Comparison of ENCODE assay signal across 15 cellular contexts in the genomic region with DNA sequence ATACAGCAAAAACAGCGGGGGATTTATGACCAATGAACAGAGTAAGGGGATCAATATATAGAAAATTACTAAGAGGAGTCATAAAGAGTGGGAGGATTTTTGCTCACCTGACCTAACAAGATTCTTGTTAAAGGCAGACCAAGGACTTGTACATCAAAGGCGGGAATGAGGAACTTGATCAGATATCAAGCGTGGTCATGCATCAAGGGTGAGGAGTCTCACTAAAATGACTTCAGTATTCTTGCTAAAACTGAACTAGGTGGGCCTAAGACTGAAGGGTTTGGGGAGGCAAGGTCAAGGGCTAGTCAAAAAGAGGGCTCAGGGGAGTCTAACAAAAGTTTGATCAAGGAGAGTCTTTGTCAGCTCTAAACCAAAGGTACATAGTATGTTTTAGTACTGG. TPM values are rescaled to one million over a fixed set of nuclear protein-coding genes. Genes with fewer than 3 reads are reported as not detected.
A peak's percentile ranks its signal among the peaks of the same experiment; 100 is the strongest.
DNase-seq lines count a peak whose midpoint lies in the region; ATAC-seq, FAIRE-seq and TF ChIP-seq lines count a peak whose summit lies in the region.
"Had no signal": no experiment of that assay in that cellular context is flagged by ENCODE, and none has a peak within 500 bp of the region (broad histone marks: within the 10 kb centered on the region; RNA-seq: fewer than 3 reads in every experiment).

No MANE protein-coding gene starts in this region.

- H3K27ac Mint-ChIP-seq in activated naive CD8-positive, alpha-beta T cell = no peak overlapping the region
- no peak overlapping the region for H3K27ac Mint-ChIP-seq in activated naive CD8-positive, alpha-beta T cell treated with anti-CD3 and anti-CD28 coated beads for 36 hours
- H3K27ac Mint-ChIP-seq in stimulated activated memory B cell treated with anti-CD40 and anti-IgM and Interleukin-4, amounts not matched to agents 10 μg/mL and 1 μg/mL and 100 μg/mL, for 72 hours = no peak overlapping the region
- H3K27ac Mint-ChIP-seq: activated T-helper 2 cell treated with anti-CD3 and anti-CD28 coated beads, Interferon-gamma antibody, Interleukin-2, Interleukin-4, amounts not matched to agents 10 μg/mL and 5 μg/mL and 100 μg/mL, durations not matched to agents 14 hours and 24 hours and 36 hours had no signal

- no peak overlapping the region; the same call in 1 of the 2 replicates for H2AFZ ChIP-seq in K562 (ENCODE audit: low read depth, low read length)
- no peak overlapping the region for H2AFZ ChIP-seq in smooth muscle cell (ENCODE audit: low read depth)

- ATAC-seq in K562 = no peak
- ATAC-seq in stimulated activated memory B cell treated with anti-CD40 and anti-IgM and Interleukin-4, amounts not matched to agents 10 μg/mL and 1 μg/mL and 100 μg/mL, for 72 hours = peak; percentile 47
- ATAC-seq in GM19463 (IDR thresholded peaks at IDR 0.05; ENCODE audit: unreplicated experiment) = no peak
- ATAC-seq: stimulated activated effector memory CD8-positive, alpha-beta T cell treated with anti-CD3 and anti-CD28 coated beads, Interleukin-12 subunit alpha, Interleukin-12 subunit beta, amount 100 ng/mL, for 72 hours had no signal

- CTCF ChIA-PET in K562 (lab: Yijun Ruan, JAX; ENCODE audit: low intra/inter-chr PET ratio) = no interaction called here

- H4K20me1 ChIP-seq in K562 (replicated peaks; ENCODE audit: control insufficient read depth, insufficient read depth, low read length) = no peaks in the 10 kb centered on the region
- peaks cover 12% of the 10 kb centered on the region for H4K20me1 ChIP-seq in smooth muscle cell (ENCODE audit: low read depth)

- intact Hi-C loops in K562 (cut with micrococcal nuclease) = no loop called here

- peaks cover 10% of the 10 kb centered on the region for H3F3A ChIP-seq in smooth muscle cell (ENCODE audit: low read depth)

- BruUV-seq in K562 (replicated peaks; lab: Mats Ljungman, UMichigan) = no TSS peak

- H3K9me3 ChIP-seq in K562 (replicated peaks; ENCODE audit: control insufficient read depth, insufficient read depth, low read depth, low read length) (no peaks in the 10 kb centered on the region), smooth muscle cell (replicated peaks; ENCODE audit: low read depth) (no peaks in the 10 kb centered on the region)

- H3K27me3 ChIP-seq in K562 (ENCODE audit: control insufficient read depth in 2 of 2, insufficient read depth in 2 of 2, low read length in 2 of 2) (no peaks in the 10 kb centered on the region), smooth muscle cell (ENCODE audit: low read depth) (no peaks in the 10 kb centered on the region)

- H3K27ac ChIP-seq in K562 (ENCODE audit: extremely low read depth, low read depth, low read length) (no peak overlapping the region; the same call in 2 of the 3 replicates), smooth muscle cell (ENCODE audit: low read depth) (no peak overlapping the region)

- DNase-seq in activated naive CD8-positive, alpha-beta T cell treated with anti-CD3 and anti-CD28 coated beads for 36 hours = no peak
- DNase-seq in NB4 (ENCODE audit: low read depth) (peak; percentile 48), K562 (ENCODE audit: extremely low read depth in 1 of 4, low spot score in 3 of 4) (peak in 2 of 4 experiments; percentile 27 to 61), SIG-M5 treated with dmso at 0.1 percent for 504 hours (lab: John Stamatoyannopoulos, UW; ENCODE audit: unreplicated experiment) (no peak), smooth muscle cell (lab: John Stamatoyannopoulos, UW; ENCODE audit: unreplicated experiment) (no peak)
- DNase-seq: kidney; NCI-H526; stimulated activated CD4-positive, alpha-beta T cell treated with anti-CD3 and anti-CD28 coated beads, Interleukin-2, amount 100 ng/mL, for 48 hours had no signal

- H3K27me3 Mint-ChIP-seq in activated naive CD8-positive, alpha-beta T cell = no peaks in the 10 kb centered on the region
- peaks cover 3% of the 10 kb centered on the region for H3K27me3 Mint-ChIP-seq in activated naive CD8-positive, alpha-beta T cell treated with anti-CD3 and anti-CD28 coated beads for 36 hours
- H3K27me3 Mint-ChIP-seq in stimulated activated memory B cell treated with anti-CD40 and anti-IgM and Interleukin-4, amounts not matched to agents 10 μg/mL and 1 μg/mL and 100 μg/mL, for 72 hours = no peaks in the 10 kb centered on the region

- peak; percentile 46 for FAIRE-seq in K562 (lab: Jason Lieb, UNC)
- FAIRE-seq: bronchial epithelial cell, GM12891, kidney had no signal

- H3K4me3 ChIP-seq in NB4 (ENCODE audit: low read depth, low read length) (no peak overlapping the region), K562 (peak overlapping the region; percentile 71; the same call in 1 of the 2 replicates), smooth muscle cell (no peak overlapping the region)

- in situ Hi-C loops in K562 (cut with MboI) = no loop called here

- no peak for TF ChIP-seq EP300 in K562 (IDR thresholded peaks at IDR 0.05; ENCODE audit: low read length)

- H3K4me3 Mint-ChIP-seq in activated naive CD8-positive, alpha-beta T cell = peak overlapping the region; percentile 82
- H3K4me3 Mint-ChIP-seq in activated naive CD8-positive, alpha-beta T cell treated with anti-CD3 and anti-CD28 coated beads for 36 hours = no peak overlapping the region
- H3K4me3 Mint-ChIP-seq in stimulated activated memory B cell treated with anti-CD40 and anti-IgM and Interleukin-4, amounts not matched to agents 10 μg/mL and 1 μg/mL and 100 μg/mL, for 72 hours = no peak overlapping the region

- TF ChIP-seq CTCF in NB4 (IDR thresholded peaks at IDR 0.05; ENCODE audit: low read depth, low read length) (no peak), K562 (IDR thresholded peaks at IDR 0.05 in 2 of 3, conservative IDR thresholded peaks at IDR 0.05 in 1 of 3; ENCODE audit: insufficient read depth in 2 of 3, low read depth in 1 of 3, low read length in 3 of 3) (no peak), smooth muscle cell (IDR thresholded peaks at IDR 0.05; ENCODE audit: borderline replicate concordance, insufficient read depth, poor library complexity, severe bottlenecking) (no peak)

- H3K4me1 Mint-ChIP-seq in activated naive CD8-positive, alpha-beta T cell (ENCODE audit: low read depth) = peaks cover 55% of the 10 kb centered on the region
- peaks cover 46% of the 10 kb centered on the region for H3K4me1 Mint-ChIP-seq in activated naive CD8-positive, alpha-beta T cell treated with anti-CD3 and anti-CD28 coated beads for 36 hours
- peaks cover 37% of the 10 kb centered on the region for H3K4me1 Mint-ChIP-seq in stimulated activated memory B cell treated with anti-CD40 and anti-IgM and Interleukin-4, amounts not matched to agents 10 μg/mL and 1 μg/mL and 100 μg/mL, for 72 hours

- POLR2A ChIA-PET in K562 (lab: Yijun Ruan, JAX) = interaction anchor here (3.9 to 7.3 kb wide), 3 partner anchors 13 to 20 kb away, joined by 30 to 104 read pairs (median 87); no protein-coding TSS in a partner anchor

- peak in 1 of 2 experiments; percentile 6; a peak in 1 of 4 replicates for TF ChIP-seq RAD21 in K562 (CRISPR knock-in tag; conservative IDR thresholded peaks at IDR 0.05 in 1 of 2, IDR thresholded peaks at IDR 0.05 in 1 of 2)

- H3K9me1 ChIP-seq in K562 (ENCODE audit: control insufficient read depth, insufficient read depth, low read length) = no peaks in the 10 kb centered on the region

- TF ChIP-seq POLR2A in NB4 (IDR thresholded peaks at IDR 0.05; ENCODE audit: extremely low read depth, insufficient read length) = no peak
- TF ChIP-seq POLR2A in K562 (conservative IDR thresholded peaks at IDR 0.05) = no peak

- peaks cover 18 to 42% of the 10 kb centered on the region in 2 experiments for H3K4me1 ChIP-seq in K562 (replicated peaks in 1 of 2; ENCODE audit: control insufficient read depth in 2 of 2, insufficient read depth in 2 of 2, low read length in 2 of 2)
- H3K4me1 ChIP-seq in smooth muscle cell (ENCODE audit: low read depth) = peaks cover 3% of the 10 kb centered on the region

- peaks cover 12% of the 10 kb centered on the region for H3K36me3 Mint-ChIP-seq in activated naive CD8-positive, alpha-beta T cell
- peaks cover 40% of the 10 kb centered on the region for H3K36me3 Mint-ChIP-seq in activated naive CD8-positive, alpha-beta T cell treated with anti-CD3 and anti-CD28 coated beads for 36 hours
- H3K36me3 Mint-ChIP-seq in stimulated activated memory B cell treated with anti-CD40 and anti-IgM and Interleukin-4, amounts not matched to agents 10 μg/mL and 1 μg/mL and 100 μg/mL, for 72 hours = no peaks in the 10 kb centered on the region

- H3K9ac ChIP-seq in K562 (ENCODE audit: insufficient read depth in 1 of 2, low read depth in 2 of 2, low read length in 2 of 2) (peak overlapping the region in 1 of 2 experiments; percentile 87; a peak in 1 of 4 replicates), smooth muscle cell (ENCODE audit: low read depth) (no peak overlapping the region)

- H3K36me3 ChIP-seq in K562 (ENCODE audit: control insufficient read depth, insufficient read depth, low read length) (peaks cover 28% of the 10 kb centered on the region), smooth muscle cell (ENCODE audit: low read depth) (no peaks in the 10 kb centered on the region)

- WGBS in K562 (ENCODE audit: insufficient coverage, low coverage, missing lambda C conversion rate) = 27% methylated on average over 3 of the region's 3 CpGs
- 94% methylated on average over 3 of the region's 3 CpGs for WGBS in smooth muscle cell (ENCODE audit: low lambda C conversion rate)

- H3K79me2 ChIP-seq in K562 (ENCODE audit: control insufficient read depth, insufficient read depth, low read length) = peaks cover 56% of the 10 kb centered on the region
- peaks cover 52% of the 10 kb centered on the region for H3K79me2 ChIP-seq in smooth muscle cell (ENCODE audit: low read depth)

- H3K9me3 Mint-ChIP-seq in activated naive CD8-positive, alpha-beta T cell (ENCODE audit: low read depth) = no peaks in the 10 kb centered on the region
- H3K9me3 Mint-ChIP-seq in activated naive CD8-positive, alpha-beta T cell treated with anti-CD3 and anti-CD28 coated beads for 36 hours = no peaks in the 10 kb centered on the region
- H3K9me3 Mint-ChIP-seq in stimulated activated memory B cell treated with anti-CD40 and anti-IgM and Interleukin-4, amounts not matched to agents 10 μg/mL and 1 μg/mL and 100 μg/mL, for 72 hours = no peaks in the 10 kb centered on the region
- H3K9me3 Mint-ChIP-seq: activated T-helper 2 cell treated with anti-CD3 and anti-CD28 coated beads, Interferon-gamma antibody, Interleukin-2, Interleukin-4, amounts not matched to agents 10 μg/mL and 5 μg/mL and 100 μg/mL, durations not matched to agents 14 hours and 24 hours and 36 hours; stimulated activated effector memory CD8-positive, alpha-beta T cell treated with anti-CD3 and anti-CD28 coated beads, Interleukin-12 subunit alpha, Interleukin-12 subunit beta, amount 100 ng/mL, for 72 hours had no signal

- H3K4me2 ChIP-seq in K562 (ENCODE audit: insufficient read depth, low read length) (peak overlapping the region; percentile 85), smooth muscle cell (no peak overlapping the region)

RNA-seq across cellular contexts. Expression of a gene that starts 2.1 kb away (rescaled TPM):
- total RNA-seq in activated naive CD8-positive, alpha-beta T cell treated with anti-CD3 and anti-CD28 coated beads for 36 hours = 10 to 100 TPM; 66.1 to 66.4 TPM
- 194 and 432 TPM in 2 replicates for total RNA-seq in K562 (2011; cell fraction: chromatin; rRNA removed; ENCODE audit: low replicate concordance)
- 231 and 262 TPM in 2 replicates for total RNA-seq in K562 (2011; cell fraction: nucleolus; rRNA removed)
- total RNA-seq in K562 (2011; cell fraction: nucleoplasm; rRNA removed) = 196 and 201 TPM in 2 replicates
- total RNA-seq in K562 (2014; rRNA removed) (46.5 and 75.8 TPM in 2 replicates), K562 (2014; rRNA removed; fragmentation: Illumina TruSeq; extraction: Trizol) (32.1 and 46.8 TPM in 2 replicates), K562 (2015; rRNA removed; fragmentation: Illumina TruSeq; extraction: Trizol) (49.5 and 50.8 TPM in 2 replicates), K562 (2021) (93.9 and 101 TPM in 2 replicates), smooth muscle cell (36.9 and 40.4 TPM in 2 replicates)
- polyA plus RNA-seq in K562 (2011; rRNA removed) (50.2 and 86.0 TPM in 2 replicates), K562 (2014; fragmentation: Illumina TruSeq; extraction: Trizol) (101 and 105 TPM in 2 replicates), K562 (2014; fragmentation: Nextera tagmentation; extraction: Ambion mirVana) (10 to 100 TPM; 16.7 to 39.6 TPM), K562 (2014; rRNA removed) (72.0 and 92.8 TPM in 2 replicates), smooth muscle cell (56.8 and 60.6 TPM in 2 replicates)
- polyA plus RNA-seq in K562 (2011; cell fraction: cytosol; rRNA removed) = 55.2 and 72.8 TPM in 2 replicates
- 327 and 544 TPM in 2 replicates for polyA plus RNA-seq in K562 (2011; cell fraction: nucleus; rRNA removed)
- 78.3 and 153 TPM in 2 replicates for polyA plus RNA-seq in K562 (2012)
- polyA minus RNA-seq in K562 (2011; rRNA and poly(A)+ RNA removed) = 34.4 and 47.1 TPM in 2 replicates
- polyA minus RNA-seq in K562 (2011; cell fraction: cytosol; rRNA and poly(A)+ RNA removed) = 65.8 and 66.5 TPM in 2 replicates
- 127 and 129 TPM in 2 replicates for polyA minus RNA-seq in K562 (2011; cell fraction: nucleus; rRNA and poly(A)+ RNA removed)

RNA-seq across cellular contexts. Expression of a gene that starts 30.4 kb away (rescaled TPM):
- 10 to 100 TPM; 23.8 to 26.2 TPM for total RNA-seq in activated naive CD8-positive, alpha-beta T cell treated with anti-CD3 and anti-CD28 coated beads for 36 hours
- 107 and 260 TPM in 2 replicates for total RNA-seq in K562 (2011; cell fraction: chromatin; rRNA removed; ENCODE audit: low replicate concordance)
- 237 and 244 TPM in 2 replicates for total RNA-seq in K562 (2011; cell fraction: nucleolus; rRNA removed)
- total RNA-seq in K562 (2011; cell fraction: nucleoplasm; rRNA removed) = 195 and 210 TPM in 2 replicates
- total RNA-seq in K562 (2014; rRNA removed) (275 and 287 TPM in 2 replicates), K562 (2014; rRNA removed; fragmentation: Illumina TruSeq; extraction: Trizol) (131 and 169 TPM in 2 replicates), K562 (2015; rRNA removed; fragmentation: Illumina TruSeq; extraction: Trizol) (200 and 204 TPM in 2 replicates), K562 (2021) (186 and 203 TPM in 2 replicates), smooth muscle cell (270 and 303 TPM in 2 replicates)
- polyA plus RNA-seq in K562 (2011; rRNA removed) (364 and 370 TPM in 2 replicates), K562 (2014; fragmentation: Illumina TruSeq; extraction: Trizol) (336 and 344 TPM in 2 replicates), K562 (2014; fragmentation: Nextera tagmentation; extraction: Ambion mirVana) (10 to 100 TPM; 35.2 to 82.7 TPM), K562 (2014; rRNA removed) (248 and 267 TPM in 2 replicates), smooth muscle cell (518 and 596 TPM in 2 replicates)
- polyA plus RNA-seq in K562 (2011; cell fraction: cytosol; rRNA removed) = 478 and 580 TPM in 2 replicates
- 338 and 429 TPM in 2 replicates for polyA plus RNA-seq in K562 (2011; cell fraction: nucleus; rRNA removed)
- 332 and 339 TPM in 2 replicates for polyA plus RNA-seq in K562 (2012)
- 273 and 333 TPM in 2 replicates for polyA minus RNA-seq in K562 (2011; rRNA and poly(A)+ RNA removed)
- 125 and 156 TPM in 2 replicates for polyA minus RNA-seq in K562 (2011; cell fraction: cytosol; rRNA and poly(A)+ RNA removed)
- polyA minus RNA-seq in K562 (2011; cell fraction: nucleus; rRNA and poly(A)+ RNA removed) = 103 and 138 TPM in 2 replicates

RNA-seq across cellular contexts. Expression of a gene that starts 38.6 kb away (rescaled TPM):
- under 1 TPM; 0.80 to 0.94 TPM for total RNA-seq in activated naive CD8-positive, alpha-beta T cell treated with anti-CD3 and anti-CD28 coated beads for 36 hours
- 6.3 and 17.9 TPM in 2 replicates for total RNA-seq in K562 (2011; cell fraction: chromatin; rRNA removed; ENCODE audit: low replicate concordance)
- total RNA-seq in K562 (2011; cell fraction: nucleolus; rRNA removed) = 12.8 and 15.3 TPM in 2 replicates
- total RNA-seq in K562 (2011; cell fraction: nucleoplasm; rRNA removed) = 9.6 and 9.9 TPM in 2 replicates
- total RNA-seq in K562 (2014; rRNA removed) = 6.0 and 6.5 TPM in 2 replicates
- 1.2 and 1.3 TPM in 2 replicates for total RNA-seq in K562 (2014; rRNA removed; fragmentation: Illumina TruSeq; extraction: Trizol)
- 0.98 and 1.1 TPM in 2 replicates for total RNA-seq in K562 (2015; rRNA removed; fragmentation: Illumina TruSeq; extraction: Trizol)
- total RNA-seq in K562 (2021) = 5.1 and 7.1 TPM in 2 replicates
- polyA plus RNA-seq in K562 (2011; rRNA removed) = 10.5 and 18.4 TPM in 2 replicates
- polyA plus RNA-seq in K562 (2011; cell fraction: cytosol; rRNA removed) = 20.6 and 20.7 TPM in 2 replicates
- 80.5 and 82.8 TPM in 2 replicates for polyA plus RNA-seq in K562 (2011; cell fraction: nucleus; rRNA removed)
- polyA plus RNA-seq in K562 (2012) = 3.0 and 3.4 TPM in 2 replicates
- 4.2 and 5.0 TPM in 2 replicates for polyA plus RNA-seq in K562 (2014; fragmentation: Illumina TruSeq; extraction: Trizol)
- polyA plus RNA-seq in K562 (2014; fragmentation: Nextera tagmentation; extraction: Ambion mirVana) = under 1 TPM; 0.25 to 0.31 TPM
- 8.2 and 8.5 TPM in 2 replicates for polyA plus RNA-seq in K562 (2014; rRNA removed)
- polyA minus RNA-seq in K562 (2011; rRNA and poly(A)+ RNA removed) = 2.1 and 3.8 TPM in 2 replicates
- 3.0 and 6.5 TPM in 2 replicates for polyA minus RNA-seq in K562 (2011; cell fraction: cytosol; rRNA and poly(A)+ RNA removed)
- 7.4 and 9.1 TPM in 2 replicates for polyA minus RNA-seq in K562 (2011; cell fraction: nucleus; rRNA and poly(A)+ RNA removed)
- total RNA-seq in smooth muscle cell = 0.40 and 1.2 TPM in 2 replicates
- polyA plus RNA-seq in smooth muscle cell = 4.7 and 5.2 TPM in 2 replicates

RNA-seq across cellular contexts. Expression of a gene that starts 56.9 kb away (rescaled TPM):
- total RNA-seq in activated naive CD8-positive, alpha-beta T cell treated with anti-CD3 and anti-CD28 coated beads for 36 hours = 100 to 1,000 TPM; 243 to 245 TPM
- total RNA-seq in K562 (2011; cell fraction: chromatin; rRNA removed; ENCODE audit: low replicate concordance) = 126 and 319 TPM in 2 replicates
- 56.9 and 76.1 TPM in 2 replicates for total RNA-seq in K562 (2011; cell fraction: nucleolus; rRNA removed)
- total RNA-seq in K562 (2011; cell fraction: nucleoplasm; rRNA removed) = 147 and 245 TPM in 2 replicates
- 244 and 278 TPM in 2 replicates for total RNA-seq in K562 (2014; rRNA removed)
- 306 and 352 TPM in 2 replicates for total RNA-seq in K562 (2014; rRNA removed; fragmentation: Illumina TruSeq; extraction: Trizol)
- total RNA-seq in K562 (2015; rRNA removed; fragmentation: Illumina TruSeq; extraction: Trizol) = 281 and 297 TPM in 2 replicates
- 266 and 289 TPM in 2 replicates for total RNA-seq in K562 (2021)
- polyA plus RNA-seq in K562 (2011; rRNA removed) = 298 and 365 TPM in 2 replicates
- 68.7 and 164 TPM in 2 replicates for polyA plus RNA-seq in K562 (2011; cell fraction: cytosol; rRNA removed)
- polyA plus RNA-seq in K562 (2011; cell fraction: nucleus; rRNA removed) = 66.8 and 129 TPM in 2 replicates
- polyA plus RNA-seq in K562 (2012) = 210 and 214 TPM in 2 replicates
- polyA plus RNA-seq in K562 (2014; fragmentation: Illumina TruSeq; extraction: Trizol) = 286 and 340 TPM in 2 replicates
- polyA plus RNA-seq in K562 (2014; fragmentation: Nextera tagmentation; extraction: Ambion mirVana) = 1,000 to 10,000 TPM in 1 of 2 experiments, 100 to 1,000 TPM in 1; 805 to 1,020 TPM
- 234 and 237 TPM in 2 replicates for polyA plus RNA-seq in K562 (2014; rRNA removed)
- 765 and 786 TPM in 2 replicates for polyA minus RNA-seq in K562 (2011; rRNA and poly(A)+ RNA removed)
- 311 and 407 TPM in 2 replicates for polyA minus RNA-seq in K562 (2011; cell fraction: cytosol; rRNA and poly(A)+ RNA removed)
- 70.7 and 177 TPM in 2 replicates for polyA minus RNA-seq in K562 (2011; cell fraction: nucleus; rRNA and poly(A)+ RNA removed)
- 238 and 264 TPM in 2 replicates for total RNA-seq in smooth muscle cell
- polyA plus RNA-seq in smooth muscle cell = 100 and 114 TPM in 2 replicates

RNA-seq across cellular contexts. Expression of a gene that starts 57.6 kb away (rescaled TPM):
- total RNA-seq in activated naive CD8-positive, alpha-beta T cell treated with anti-CD3 and anti-CD28 coated beads for 36 hours = 10 to 100 TPM; 11.4 to 12.7 TPM
- 49.5 and 67.9 TPM in 2 replicates for total RNA-seq in K562 (2011; cell fraction: chromatin; rRNA removed; ENCODE audit: low replicate concordance)
- total RNA-seq in K562 (2011; cell fraction: nucleolus; rRNA removed) = 38.7 and 39.0 TPM in 2 replicates
- 58.5 and 84.5 TPM in 2 replicates for total RNA-seq in K562 (2011; cell fraction: nucleoplasm; rRNA removed)
- total RNA-seq in K562 (2014; rRNA removed) (21.0 and 23.3 TPM in 2 replicates), K562 (2014; rRNA removed; fragmentation: Illumina TruSeq; extraction: Trizol) (27.7 and 28.8 TPM in 2 replicates), K562 (2015; rRNA removed; fragmentation: Illumina TruSeq; extraction: Trizol) (31.1 and 32.1 TPM in 2 replicates), K562 (2021) (18.8 and 21.7 TPM in 2 replicates), smooth muscle cell (17.2 and 28.0 TPM in 2 replicates)
- polyA plus RNA-seq in K562 (2011; rRNA removed) (27.4 and 32.5 TPM in 2 replicates), K562 (2014; fragmentation: Illumina TruSeq; extraction: Trizol) (26.2 and 26.6 TPM in 2 replicates), K562 (2014; fragmentation: Nextera tagmentation; extraction: Ambion mirVana) (10 to 100 TPM in 1 of 2 experiments, 1 to 10 TPM in 1; 9.0 to 10.7 TPM), K562 (2014; rRNA removed) (29.4 and 39.4 TPM in 2 replicates), smooth muscle cell (11.8 and 16.3 TPM in 2 replicates)
- 18.2 and 21.8 TPM in 2 replicates for polyA plus RNA-seq in K562 (2011; cell fraction: cytosol; rRNA removed)
- 33.6 and 48.2 TPM in 2 replicates for polyA plus RNA-seq in K562 (2011; cell fraction: nucleus; rRNA removed)
- 22.6 and 23.3 TPM in 2 replicates for polyA plus RNA-seq in K562 (2012)
- polyA minus RNA-seq in K562 (2011; rRNA and poly(A)+ RNA removed) = 25.9 and 28.5 TPM in 2 replicates
- polyA minus RNA-seq in K562 (2011; cell fraction: cytosol; rRNA and poly(A)+ RNA removed) = 11.7 and 11.8 TPM in 2 replicates
- 25.8 and 33.7 TPM in 2 replicates for polyA minus RNA-seq in K562 (2011; cell fraction: nucleus; rRNA and poly(A)+ RNA removed)
